ENCODE assay signal across 10 cellular contexts in genomic region chr15:88769161-88769971, GRCh38. TPM values are rescaled to one million over a fixed set of nuclear protein-coding genes. Genes with fewer than 3 reads are reported as not detected.
A peak's percentile ranks its signal among the peaks of the same experiment; 100 is the strongest.
DNase-seq lines count a peak whose midpoint lies in the region; ATAC-seq and TF ChIP-seq lines count a peak whose summit lies in the region.
"Had no signal": no experiment of that assay in that cellular context is flagged by ENCODE, and none has a peak within 500 bp of the region (broad histone marks: within the 10 kb centered on the region; RNA-seq: fewer than 3 reads in every experiment).

No MANE protein-coding gene starts in this region.

- peaks cover 25 to 37% of the 10 kb centered on the region in 2 donors for H3K27me3 Mint-ChIP-seq in stimulated activated naive B cell treated with anti-CD40 and anti-IgM and Interleukin-4, amounts not matched to agents 10 μg/mL and 1 μg/mL and 100 μg/mL, for 72 hours

- no peak overlapping the region for H3K4me2 ChIP-seq in SK-N-SH

- DNase-seq in SK-N-SH (peak; percentile 44), brain microvascular endothelial cell (no peak), iPS-NIHi7 (ENCODE audit: extremely low spot score) (peak; percentile 70), SKM-1 (lab: John Stamatoyannopoulos, UW; ENCODE audit: unreplicated experiment) (no peak)
- no peak for DNase-seq in stimulated activated naive B cell treated with anti-CD40 and anti-IgM and Interleukin-4, amounts not matched to agents 10 μg/mL and 1 μg/mL and 100 μg/mL, for 72 hours
- DNase-seq in NK-92 treated with Interleukin-12 subunit alpha and Interleukin-12 subunit beta, amount 100 ng/mL, for 24 hours (lab: John Stamatoyannopoulos, UW), result no peak
- DNase-seq: NCI-H1048 had no signal

- H3K9ac ChIP-seq in SK-N-SH, result no peak overlapping the region

- TF ChIP-seq CTCF in SK-N-SH (IDR thresholded peaks at IDR 0.05) (no peak), brain microvascular endothelial cell (IDR thresholded peaks at IDR 0.05; ENCODE audit: low read depth, low read length, missing control alignments) (no peak)

- H3K9me3 ChIP-seq in SK-N-SH, result no peaks in the 10 kb centered on the region

- no peak for ATAC-seq in SK-N-SH treated with all-trans-retinoic acid at 6 μM for 48 hours
- peak; percentile 29 to 38 for ATAC-seq in stimulated activated naive B cell treated with anti-CD40 and anti-IgM and Interleukin-4, amounts not matched to agents 10 μg/mL and 1 μg/mL and 100 μg/mL, for 72 hours (replicated peaks)
- ATAC-seq in HG03439 (IDR thresholded peaks at IDR 0.05; ENCODE audit: unreplicated experiment), result no peak

- H3K4me3 ChIP-seq in SK-N-SH (ENCODE audit: low read depth in 2 of 2, low read length in 1 of 2) (no peak overlapping the region), brain microvascular endothelial cell (ENCODE audit: low read depth, low read length) (peak overlapping the region; percentile 46)

- H3F3A ChIP-seq in SK-N-SH (replicated peaks; ENCODE audit: insufficient read depth), result no peaks in the 10 kb centered on the region

- no peak overlapping the region for H3K27ac Mint-ChIP-seq in stimulated activated naive B cell treated with anti-CD40 and anti-IgM and Interleukin-4, amounts not matched to agents 10 μg/mL and 1 μg/mL and 100 μg/mL, for 72 hours
- H3K27ac Mint-ChIP-seq: dendritic cell treated with granulocyte-macrophage colony-stimulating factor and Interleukin-4, amounts not matched to agents 40 ng/mL and 50 ng/mL, for 4 days had no signal

- no peak overlapping the region for H3K27ac ChIP-seq in SK-N-SH (ENCODE audit: low read depth in 2 of 2, low read length in 1 of 2)
- no peak overlapping the region for H3K27ac ChIP-seq in brain microvascular endothelial cell

- peaks cover 10% of the 10 kb centered on the region in 2 donors for H3K4me1 Mint-ChIP-seq in stimulated activated naive B cell treated with anti-CD40 and anti-IgM and Interleukin-4, amounts not matched to agents 10 μg/mL and 1 μg/mL and 100 μg/mL, for 72 hours

- H3K4me1 ChIP-seq in SK-N-SH (ENCODE audit: control insufficient read depth in 1 of 2, insufficient read depth in 2 of 2, low read depth in 1 of 2, low read length in 1 of 2), result no peaks in the 10 kb centered on the region

- no peak for TF ChIP-seq RAD21 in SK-N-SH (IDR thresholded peaks at IDR 0.05; ENCODE audit: low read length)

- H2AFZ ChIP-seq in SK-N-SH (ENCODE audit: low read depth), result no peak overlapping the region

- in situ Hi-C loops in brain microvascular endothelial cell (cut with HindIII; ENCODE audit: low pct_ligation_motif_present, low sequenced_read_pairs), result no loop called here

- H3K4me3 Mint-ChIP-seq in stimulated activated naive B cell treated with anti-CD40 and anti-IgM and Interleukin-4, amounts not matched to agents 10 μg/mL and 1 μg/mL and 100 μg/mL, for 72 hours, result peak overlapping the region; percentile 61 to 63
- H3K4me3 Mint-ChIP-seq: dendritic cell treated with granulocyte-macrophage colony-stimulating factor and Interleukin-4, amounts not matched to agents 40 ng/mL and 50 ng/mL, for 4 days had no signal

- no peaks in the 10 kb centered on the region for H3K36me3 ChIP-seq in SK-N-SH (replicated peaks in 1 of 2; ENCODE audit: control insufficient read depth in 1 of 2, insufficient read depth in 2 of 2, low read length in 1 of 2)
- no peaks in the 10 kb centered on the region for H3K36me3 ChIP-seq in brain microvascular endothelial cell (replicated peaks)

- H3K27me3 ChIP-seq in SK-N-SH (ENCODE audit: insufficient read depth) (no peaks in the 10 kb centered on the region), brain microvascular endothelial cell (replicated peaks) (no peaks in the 10 kb centered on the region)

- H3K79me2 ChIP-seq in SK-N-SH (ENCODE audit: insufficient read depth), result no peaks in the 10 kb centered on the region

- TF ChIP-seq EP300 in SK-N-SH (IDR thresholded peaks at IDR 0.05; ENCODE audit: borderline replicate concordance in 1 of 2, low read depth in 1 of 2, low read length in 1 of 2), result no peak

- CTCF ChIA-PET in SK-N-SH (lab: Yijun Ruan, JAX), result interaction anchor here (1.2 kb wide), 1 partner anchor 14 kb away, joined by 3 read pairs; no protein-coding TSS in a partner anchor

- WGBS in SK-N-SH (ENCODE audit: low lambda C conversion rate), result 26% methylated on average over 26 of the region's 38 CpGs

- H4K20me1 ChIP-seq in SK-N-SH (ENCODE audit: insufficient read depth), result no peaks in the 10 kb centered on the region

- H3K9me3 Mint-ChIP-seq in stimulated activated naive B cell treated with anti-CD40 and anti-IgM and Interleukin-4, amounts not matched to agents 10 μg/mL and 1 μg/mL and 100 μg/mL, for 72 hours, result peaks cover 3 to 5% of the 10 kb centered on the region in 2 donors
- H3K9me3 Mint-ChIP-seq: dendritic cell treated with granulocyte-macrophage colony-stimulating factor and Interleukin-4, amounts not matched to agents 40 ng/mL and 50 ng/mL, for 4 days had no signal

- POLR2A ChIA-PET in SK-N-SH (lab: Yijun Ruan, JAX), result no interaction called here

- no peaks in the 10 kb centered on the region for H3K9me2 ChIP-seq in SK-N-SH

- no peaks in the 10 kb centered on the region for H3K36me3 Mint-ChIP-seq in stimulated activated naive B cell treated with anti-CD40 and anti-IgM and Interleukin-4, amounts not matched to agents 10 μg/mL and 1 μg/mL and 100 μg/mL, for 72 hours

TF ChIP-seq in SK-N-SH, 30 proteins besides CTCF, POLR2A, EP300 and RAD21 (continues in another document):
- TF ChIP-seq FOSL2 (IDR thresholded peaks at IDR 0.05; ENCODE audit: borderline replicate concordance, low read depth) (no peak), PBX3 (IDR thresholded peaks at IDR 0.05) (no peak), ELF1 (IDR thresholded peaks at IDR 0.05) (no peak), FOXM1 (IDR thresholded peaks at IDR 0.05; ENCODE audit: low read depth) (no peak), MAX (IDR thresholded peaks at IDR 0.05; ENCODE audit: low read depth) (no peak), IRF3 (IDR thresholded peaks at IDR 0.05; ENCODE audit: low read depth, low read length) (no peak), GATA2 (CRISPR knock-in tag; IDR thresholded peaks at IDR 0.05) (no peak), RCOR1 (IDR thresholded peaks at IDR 0.05; ENCODE audit: low read length) (no peak), CHD2 (IDR thresholded peaks at IDR 0.05; ENCODE audit: low read length, partially characterized antibody) (no peak)

TF ChIP-seq in SK-N-SH treated with all-trans-retinoic acid at 6 μM for 48 hours, 23 proteins besides CTCF, POLR2A, EP300 and RAD21 (continues in another document):
- TF ChIP-seq ZC3H10 (CRISPR knock-in tag; IDR thresholded peaks at IDR 0.05) (no peak), TOX (CRISPR knock-in tag; IDR thresholded peaks at IDR 0.05; ENCODE audit: borderline replicate concordance) (no peak), RARB (CRISPR knock-in tag; IDR thresholded peaks at IDR 0.05) (no peak), CSRNP3 (CRISPR knock-in tag; IDR thresholded peaks at IDR 0.05) (no peak), PATZ1 (CRISPR knock-in tag; IDR thresholded peaks at IDR 0.05; ENCODE audit: borderline replicate concordance) (no peak), ESRRG (CRISPR knock-in tag; IDR thresholded peaks at IDR 0.05) (no peak), POU6F1 (CRISPR knock-in tag; IDR thresholded peaks at IDR 0.05; ENCODE audit: borderline replicate concordance, low read depth) (no peak)

RNA-seq across cellular contexts. Expression of gene ACAN, which starts 33.9 kb away (rescaled TPM):
- polyA plus RNA-seq in SK-N-SH (2012; rRNA removed), result not detected in 2 replicates
- polyA plus RNA-seq in SK-N-SH (2012; cell fraction: cytosol; rRNA removed), result not detected in 2 replicates
- polyA plus RNA-seq in SK-N-SH (2012; cell fraction: nucleus; rRNA removed), result not detected in 2 replicates

Comparison
In these comparisons a context has a peak if more than half of its experiments do, and no peak if none do; other contexts are left out.
1. DNase-seq: peak in SK-N-SH (single experiment) and iPS-NIHi7 (single experiment); none in brain microvascular endothelial cell (single experiment), stimulated activated naive B cell treated with anti-CD40 and anti-IgM and Interleukin-4, amounts not matched to agents 10 μg/mL and 1 μg/mL and 100 μg/mL, for 72 hours (single experiment), SKM-1 (single experiment) and NK-92 treated with Interleukin-12 subunit alpha and Interleukin-12 subunit beta, amount 100 ng/mL, for 24 hours (single experiment).
2. ATAC-seq: peak in stimulated activated naive B cell treated with anti-CD40 and anti-IgM and Interleukin-4, amounts not matched to agents 10 μg/mL and 1 μg/mL and 100 μg/mL, for 72 hours (2 of 2); none in SK-N-SH treated with all-trans-retinoic acid at 6 μM for 48 hours (single experiment) and HG03439 (single experiment).